In the genomic region with DNA sequence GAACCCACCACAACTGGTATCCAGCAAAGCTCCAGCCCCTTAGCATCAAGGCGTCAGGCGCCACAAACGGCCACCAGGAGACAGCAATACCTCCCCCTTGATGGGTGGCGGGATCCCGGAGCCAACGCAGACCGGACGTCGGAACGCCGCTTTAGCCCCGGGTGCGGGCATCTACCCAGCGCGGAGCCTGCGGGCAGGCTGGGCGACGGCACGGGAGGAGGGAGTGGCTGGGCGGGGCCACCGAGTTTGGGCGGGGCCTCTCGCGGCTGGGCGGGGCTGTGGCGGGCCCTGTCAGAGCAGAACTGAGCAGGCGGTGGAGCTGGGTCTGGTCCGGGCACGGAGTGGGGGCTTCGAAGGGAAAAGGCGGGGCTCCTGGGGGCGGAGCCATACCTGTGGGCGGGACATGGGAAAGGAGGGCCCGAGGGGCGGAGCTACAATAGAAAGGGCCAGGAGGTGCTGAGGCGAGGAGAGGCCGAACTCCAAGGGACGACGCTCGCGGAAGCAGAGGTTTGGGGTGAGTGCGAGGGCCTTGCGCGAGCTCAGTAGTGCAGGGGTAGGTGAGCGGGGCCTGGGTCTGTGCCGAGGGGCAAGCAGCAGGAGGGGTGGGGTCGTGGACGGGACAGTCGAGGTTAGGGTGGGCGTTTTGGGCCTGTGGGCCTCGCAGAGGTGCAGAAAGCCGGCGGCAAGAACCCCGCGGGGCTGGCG, we compare ENCODE assay signal across 1 cellular context.
A peak's percentile ranks its signal among the peaks of the same experiment; 100 is the strongest.
TF ChIP-seq lines count a peak whose summit lies in the region.

No MANE protein-coding gene starts in this region.

TF ChIP-seq in SK-N-SH, 30 proteins besides CTCF, POLR2A, EP300 and RAD21:
- TF ChIP-seq POLR2AphosphoS5 (IDR thresholded peaks at IDR 0.05; ENCODE audit: low read depth, low read length) (0 out of 2 replicates have a peak, but pooled peaks have one; percentile 9), MXI1 (IDR thresholded peaks at IDR 0.05; ENCODE audit: low read depth, low read length) (peak; percentile 31; the same call in 1 of the 2 replicates), FOXJ3 (CRISPR knock-in tag; IDR thresholded peaks at IDR 0.05) (no peak), NRF1 (IDR thresholded peaks at IDR 0.05; ENCODE audit: low read depth, low read length) (0 out of 2 replicates have a peak, but pooled peaks have one; percentile 13), FOXM1 (IDR thresholded peaks at IDR 0.05; ENCODE audit: low read depth) (no peak), CHD2 (IDR thresholded peaks at IDR 0.05; ENCODE audit: low read length, partially characterized antibody) (no peak), RCOR1 (IDR thresholded peaks at IDR 0.05; ENCODE audit: low read length) (no peak), SMC3 (IDR thresholded peaks at IDR 0.05; ENCODE audit: low read depth, low read length) (peak; percentile 26; the same call in 1 of the 2 replicates), FOSL2 (IDR thresholded peaks at IDR 0.05; ENCODE audit: borderline replicate concordance, low read depth) (no peak)
- TF ChIP-seq, protein P1, sequence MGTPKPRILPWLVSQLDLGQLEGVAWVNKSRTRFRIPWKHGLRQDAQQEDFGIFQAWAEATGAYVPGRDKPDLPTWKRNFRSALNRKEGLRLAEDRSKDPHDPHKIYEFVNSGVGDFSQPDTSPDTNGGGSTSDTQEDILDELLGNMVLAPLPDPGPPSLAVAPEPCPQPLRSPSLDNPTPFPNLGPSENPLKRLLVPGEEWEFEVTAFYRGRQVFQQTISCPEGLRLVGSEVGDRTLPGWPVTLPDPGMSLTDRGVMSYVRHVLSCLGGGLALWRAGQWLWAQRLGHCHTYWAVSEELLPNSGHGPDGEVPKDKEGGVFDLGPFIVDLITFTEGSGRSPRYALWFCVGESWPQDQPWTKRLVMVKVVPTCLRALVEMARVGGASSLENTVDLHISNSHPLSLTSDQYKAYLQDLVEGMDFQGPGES (IDR thresholded peaks at IDR 0.05; ENCODE audit: low read depth, low read length) = no peak
- TF ChIP-seq, protein P2, sequence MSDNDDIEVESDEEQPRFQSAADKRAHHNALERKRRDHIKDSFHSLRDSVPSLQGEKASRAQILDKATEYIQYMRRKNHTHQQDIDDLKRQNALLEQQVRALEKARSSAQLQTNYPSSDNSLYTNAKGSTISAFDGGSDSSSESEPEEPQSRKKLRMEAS (IDR thresholded peaks at IDR 0.05; ENCODE audit: low read depth) = peak; percentile 71
- TF ChIP-seq, protein P3, sequence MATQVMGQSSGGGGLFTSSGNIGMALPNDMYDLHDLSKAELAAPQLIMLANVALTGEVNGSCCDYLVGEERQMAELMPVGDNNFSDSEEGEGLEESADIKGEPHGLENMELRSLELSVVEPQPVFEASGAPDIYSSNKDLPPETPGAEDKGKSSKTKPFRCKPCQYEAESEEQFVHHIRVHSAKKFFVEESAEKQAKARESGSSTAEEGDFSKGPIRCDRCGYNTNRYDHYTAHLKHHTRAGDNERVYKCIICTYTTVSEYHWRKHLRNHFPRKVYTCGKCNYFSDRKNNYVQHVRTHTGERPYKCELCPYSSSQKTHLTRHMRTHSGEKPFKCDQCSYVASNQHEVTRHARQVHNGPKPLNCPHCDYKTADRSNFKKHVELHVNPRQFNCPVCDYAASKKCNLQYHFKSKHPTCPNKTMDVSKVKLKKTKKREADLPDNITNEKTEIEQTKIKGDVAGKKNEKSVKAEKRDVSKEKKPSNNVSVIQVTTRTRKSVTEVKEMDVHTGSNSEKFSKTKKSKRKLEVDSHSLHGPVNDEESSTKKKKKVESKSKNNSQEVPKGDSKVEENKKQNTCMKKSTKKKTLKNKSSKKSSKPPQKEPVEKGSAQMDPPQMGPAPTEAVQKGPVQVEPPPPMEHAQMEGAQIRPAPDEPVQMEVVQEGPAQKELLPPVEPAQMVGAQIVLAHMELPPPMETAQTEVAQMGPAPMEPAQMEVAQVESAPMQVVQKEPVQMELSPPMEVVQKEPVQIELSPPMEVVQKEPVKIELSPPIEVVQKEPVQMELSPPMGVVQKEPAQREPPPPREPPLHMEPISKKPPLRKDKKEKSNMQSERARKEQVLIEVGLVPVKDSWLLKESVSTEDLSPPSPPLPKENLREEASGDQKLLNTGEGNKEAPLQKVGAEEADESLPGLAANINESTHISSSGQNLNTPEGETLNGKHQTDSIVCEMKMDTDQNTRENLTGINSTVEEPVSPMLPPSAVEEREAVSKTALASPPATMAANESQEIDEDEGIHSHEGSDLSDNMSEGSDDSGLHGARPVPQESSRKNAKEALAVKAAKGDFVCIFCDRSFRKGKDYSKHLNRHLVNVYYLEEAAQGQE (IDR thresholded peaks at IDR 0.05; ENCODE audit: low read depth, low read length) = no peak
- TF ChIP-seq, protein P4, sequence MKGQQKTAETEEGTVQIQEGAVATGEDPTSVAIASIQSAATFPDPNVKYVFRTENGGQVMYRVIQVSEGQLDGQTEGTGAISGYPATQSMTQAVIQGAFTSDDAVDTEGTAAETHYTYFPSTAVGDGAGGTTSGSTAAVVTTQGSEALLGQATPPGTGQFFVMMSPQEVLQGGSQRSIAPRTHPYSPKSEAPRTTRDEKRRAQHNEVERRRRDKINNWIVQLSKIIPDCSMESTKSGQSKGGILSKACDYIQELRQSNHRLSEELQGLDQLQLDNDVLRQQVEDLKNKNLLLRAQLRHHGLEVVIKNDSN (IDR thresholded peaks at IDR 0.05; ENCODE audit: borderline replicate concordance, low read depth) = no peak
- TF ChIP-seq, protein P5, sequence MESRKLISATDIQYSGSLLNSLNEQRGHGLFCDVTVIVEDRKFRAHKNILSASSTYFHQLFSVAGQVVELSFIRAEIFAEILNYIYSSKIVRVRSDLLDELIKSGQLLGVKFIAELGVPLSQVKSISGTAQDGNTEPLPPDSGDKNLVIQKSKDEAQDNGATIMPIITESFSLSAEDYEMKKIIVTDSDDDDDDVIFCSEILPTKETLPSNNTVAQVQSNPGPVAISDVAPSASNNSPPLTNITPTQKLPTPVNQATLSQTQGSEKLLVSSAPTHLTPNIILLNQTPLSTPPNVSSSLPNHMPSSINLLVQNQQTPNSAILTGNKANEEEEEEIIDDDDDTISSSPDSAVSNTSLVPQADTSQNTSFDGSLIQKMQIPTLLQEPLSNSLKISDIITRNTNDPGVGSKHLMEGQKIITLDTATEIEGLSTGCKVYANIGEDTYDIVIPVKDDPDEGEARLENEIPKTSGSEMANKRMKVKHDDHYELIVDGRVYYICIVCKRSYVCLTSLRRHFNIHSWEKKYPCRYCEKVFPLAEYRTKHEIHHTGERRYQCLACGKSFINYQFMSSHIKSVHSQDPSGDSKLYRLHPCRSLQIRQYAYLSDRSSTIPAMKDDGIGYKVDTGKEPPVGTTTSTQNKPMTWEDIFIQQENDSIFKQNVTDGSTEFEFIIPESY (IDR thresholded peaks at IDR 0.05; ENCODE audit: borderline replicate concordance, low read depth) = no peak
